ENCODE assay signal across 1 cellular context in genomic region chr20:44268802-44269201, GRCh38.
TF ChIP-seq lines count a peak whose summit lies in the region.

No MANE protein-coding gene starts in this region.

TF ChIP-seq in HepG2, 621 proteins besides CTCF, POLR2A, EP300 and RAD21:
- TF ChIP-seq MIER3 (CRISPR knock-in tag; IDR thresholded peaks at IDR 0.05; ENCODE audit: borderline replicate concordance): no peak
- TF ChIP-seq NBN (conservative IDR thresholded peaks at IDR 0.05): no peak
- no peak for TF ChIP-seq ZNF354B (CRISPR knock-in tag; IDR thresholded peaks at IDR 0.05)
- peak; percentile 57; the same call in 1 of the 2 replicates for TF ChIP-seq RBAK (CRISPR knock-in tag; IDR thresholded peaks at IDR 0.05)
- TF ChIP-seq, protein P1, sequence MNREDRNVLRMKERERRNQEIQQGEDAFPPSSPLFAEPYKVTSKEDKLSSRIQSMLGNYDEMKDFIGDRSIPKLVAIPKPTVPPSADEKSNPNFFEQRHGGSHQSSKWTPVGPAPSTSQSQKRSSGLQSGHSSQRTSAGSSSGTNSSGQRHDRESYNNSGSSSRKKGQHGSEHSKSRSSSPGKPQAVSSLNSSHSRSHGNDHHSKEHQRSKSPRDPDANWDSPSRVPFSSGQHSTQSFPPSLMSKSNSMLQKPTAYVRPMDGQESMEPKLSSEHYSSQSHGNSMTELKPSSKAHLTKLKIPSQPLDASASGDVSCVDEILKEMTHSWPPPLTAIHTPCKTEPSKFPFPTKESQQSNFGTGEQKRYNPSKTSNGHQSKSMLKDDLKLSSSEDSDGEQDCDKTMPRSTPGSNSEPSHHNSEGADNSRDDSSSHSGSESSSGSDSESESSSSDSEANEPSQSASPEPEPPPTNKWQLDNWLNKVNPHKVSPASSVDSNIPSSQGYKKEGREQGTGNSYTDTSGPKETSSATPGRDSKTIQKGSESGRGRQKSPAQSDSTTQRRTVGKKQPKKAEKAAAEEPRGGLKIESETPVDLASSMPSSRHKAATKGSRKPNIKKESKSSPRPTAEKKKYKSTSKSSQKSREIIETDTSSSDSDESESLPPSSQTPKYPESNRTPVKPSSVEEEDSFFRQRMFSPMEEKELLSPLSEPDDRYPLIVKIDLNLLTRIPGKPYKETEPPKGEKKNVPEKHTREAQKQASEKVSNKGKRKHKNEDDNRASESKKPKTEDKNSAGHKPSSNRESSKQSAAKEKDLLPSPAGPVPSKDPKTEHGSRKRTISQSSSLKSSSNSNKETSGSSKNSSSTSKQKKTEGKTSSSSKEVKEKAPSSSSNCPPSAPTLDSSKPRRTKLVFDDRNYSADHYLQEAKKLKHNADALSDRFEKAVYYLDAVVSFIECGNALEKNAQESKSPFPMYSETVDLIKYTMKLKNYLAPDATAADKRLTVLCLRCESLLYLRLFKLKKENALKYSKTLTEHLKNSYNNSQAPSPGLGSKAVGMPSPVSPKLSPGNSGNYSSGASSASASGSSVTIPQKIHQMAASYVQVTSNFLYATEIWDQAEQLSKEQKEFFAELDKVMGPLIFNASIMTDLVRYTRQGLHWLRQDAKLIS (CRISPR knock-in tag; IDR thresholded peaks at IDR 0.05): no peak
- peak; percentile 97 for TF ChIP-seq ZNF331 (CRISPR knock-in tag; IDR thresholded peaks at IDR 0.05)
- TF ChIP-seq MTA3 (CRISPR knock-in tag; IDR thresholded peaks at IDR 0.05): no peak
